Comparison of ENCODE assay signal across 16 cellular contexts in the genomic region with DNA sequence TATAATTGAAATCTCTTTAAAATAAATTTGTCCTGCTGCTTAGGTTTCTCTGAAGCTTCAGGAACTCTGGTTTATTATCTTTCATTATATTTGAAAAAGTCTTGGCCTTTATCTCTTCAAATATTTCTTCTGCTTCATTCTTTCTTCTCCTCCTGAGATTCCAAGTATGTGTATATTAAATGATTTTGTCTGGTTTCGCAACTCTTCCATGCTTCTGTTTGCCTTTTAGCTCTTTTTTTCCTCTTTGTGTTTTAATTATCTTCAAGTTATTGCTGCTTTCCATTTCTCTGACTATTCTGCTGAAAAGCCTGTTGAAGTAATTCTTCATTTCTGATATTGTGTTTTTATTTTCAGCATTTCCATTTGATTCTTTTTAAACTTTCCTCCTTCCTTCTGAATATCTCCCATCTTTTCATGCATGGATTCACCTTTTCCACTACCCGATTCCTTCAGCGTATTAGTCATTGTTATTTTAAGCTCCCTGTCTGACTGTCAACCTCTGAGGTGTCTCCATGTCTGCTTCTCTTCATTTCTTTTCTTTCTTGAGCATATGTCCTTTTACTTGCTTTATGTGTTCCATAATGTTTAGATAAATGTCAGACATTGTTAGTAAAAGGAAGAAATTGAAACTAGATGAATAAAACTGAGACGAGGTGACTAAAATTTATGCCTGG. TPM values are rescaled to one million over a fixed set of nuclear protein-coding genes. Genes with fewer than 3 reads are reported as not detected.
DNase-seq lines count a peak whose midpoint lies in the region; ATAC-seq, FAIRE-seq and TF ChIP-seq lines count a peak whose summit lies in the region.
"Had no signal": no experiment of that assay in that cellular context is flagged by ENCODE, and none has a peak within 500 bp of the region (broad histone marks: within the 10 kb centered on the region; RNA-seq: fewer than 3 reads in every experiment).

No MANE protein-coding gene starts in this region.

- FAIRE-seq in small intestine (lab: Jason Lieb, UNC), result no peak

- POLR2A ChIA-PET in SK-N-SH (lab: Yijun Ruan, JAX), result interaction anchor here (0.5 kb wide), 1 partner anchor 89 kb away, joined by 4 read pairs; no protein-coding TSS in a partner anchor

- peak; percentile 22 to 33; a peak in 1 of 4 replicates for TF ChIP-seq EP300 in SK-N-SH (IDR thresholded peaks at IDR 0.05; ENCODE audit: borderline replicate concordance in 1 of 2, low read depth in 1 of 2, low read length in 1 of 2)
- TF ChIP-seq EP300 in sigmoid colon (IDR thresholded peaks at IDR 0.05), result no peak

- DNase-seq in NCI-H2171 treated with DMSO at 0.1 percent for 48 hours (lab: John Stamatoyannopoulos, UW), result peak; percentile 1
- DNase-seq in NCI-H2171 (lab: John Stamatoyannopoulos, UW), result no peak
- no peak for DNase-seq in SK-N-SH
- DNase-seq in fibroblast of peridontal ligament (ENCODE audit: extremely low read depth), result peak; percentile 29
- DNase-seq in sigmoid colon, result no peak
- no peak for DNase-seq in small intestine
- DNase-seq in heart left ventricle, result no peak
- no peak for DNase-seq in medulla oblongata (ENCODE audit: extremely low spot score)
- DNase-seq: 8988T; activated CD8-positive, alpha-beta memory T cell treated with anti-CD3 and anti-CD28 coated beads for 24 hours; activated naive CD4-positive, alpha-beta T cell; CD8-positive, alpha-beta memory T cell; NCI-H1105; NCI-H524; ovary had no signal

- ATAC-seq in heart left ventricle, result no peak
- ATAC-seq: Right ventricle myocardium inferior had no signal

- H3K9me2 ChIP-seq in SK-N-SH, result no peaks in the 10 kb centered on the region

- H3K4me2 ChIP-seq in SK-N-SH, result peak overlapping the region; percentile 43; the same call in 1 of the 2 replicates

- TF ChIP-seq POLR2A in sigmoid colon (IDR thresholded peaks at IDR 0.05) (no peak), heart left ventricle (IDR thresholded peaks at IDR 0.05) (no peak)

- TF ChIP-seq RAD21 in SK-N-SH (IDR thresholded peaks at IDR 0.05; ENCODE audit: low read length), result no peak

- peak overlapping the region in 1 of 2 experiments; percentile 16; a peak in 3 of 4 replicates for H3K4me3 ChIP-seq in SK-N-SH (ENCODE audit: low read depth in 2 of 2, low read length in 1 of 2)
- H3K4me3 ChIP-seq in sigmoid colon, result no peak overlapping the region
- no peak overlapping the region for H3K4me3 ChIP-seq in small intestine (ENCODE audit: low read depth in 1 of 2, low read length in 2 of 2)
- H3K4me3 ChIP-seq in heart left ventricle, result no peak overlapping the region
- H3K4me3 ChIP-seq: ovary had no signal

- H4K20me1 ChIP-seq in SK-N-SH (ENCODE audit: insufficient read depth), result no peaks in the 10 kb centered on the region

- H3K4me1 ChIP-seq in SK-N-SH (ENCODE audit: control insufficient read depth in 1 of 2, insufficient read depth in 2 of 2, low read depth in 1 of 2, low read length in 1 of 2) (no peaks in the 10 kb centered on the region; a peak in 1 of 4 replicates), sigmoid colon (peaks cover 0 to 15% (median 8%) of the 10 kb centered on the region in 4 donors), small intestine (ENCODE audit: control insufficient read depth in 2 of 2, insufficient read depth in 1 of 2, low read depth in 1 of 2, low read length in 1 of 2) (no peaks in the 10 kb centered on the region), heart left ventricle (no peaks in the 10 kb centered on the region)

- no peaks in the 10 kb centered on the region for H3K79me2 ChIP-seq in SK-N-SH (ENCODE audit: insufficient read depth)

- H3K9ac ChIP-seq in SK-N-SH, result no peak overlapping the region

- no peak for TF ChIP-seq CTCF in SK-N-SH (IDR thresholded peaks at IDR 0.05)
- TF ChIP-seq CTCF in sigmoid colon (IDR thresholded peaks at IDR 0.05), result no peak
- no peak for TF ChIP-seq CTCF in heart left ventricle (IDR thresholded peaks at IDR 0.05)

- H3K27ac ChIP-seq in SK-N-SH (ENCODE audit: low read depth in 2 of 2, low read length in 1 of 2) (peak overlapping the region; percentile 16 to 64; a peak in 2 of 4 replicates), sigmoid colon (peak overlapping the region in 3 of 4 donors; percentile 19 to 40 (median 36)), small intestine (ENCODE audit: low read depth in 1 of 2, low read length in 1 of 2) (no peak overlapping the region), heart left ventricle (no peak overlapping the region)
- H3K27ac ChIP-seq: ovary had no signal

- H3K36me3 ChIP-seq in SK-N-SH (replicated peaks in 1 of 2; ENCODE audit: control insufficient read depth in 1 of 2, insufficient read depth in 2 of 2, low read length in 1 of 2) (no peaks in the 10 kb centered on the region), sigmoid colon (no peaks in the 10 kb centered on the region), small intestine (ENCODE audit: control insufficient read depth in 2 of 2, insufficient read depth in 2 of 2, low read length in 2 of 2) (no peaks in the 10 kb centered on the region), heart left ventricle (no peaks in the 10 kb centered on the region)
- H3K36me3 ChIP-seq: ovary had no signal

- H2AFZ ChIP-seq in SK-N-SH (ENCODE audit: low read depth), result peak overlapping the region; percentile 25; the same call in 1 of the 2 replicates

- H3K27me3 ChIP-seq in SK-N-SH (ENCODE audit: insufficient read depth) (no peaks in the 10 kb centered on the region), sigmoid colon (no peaks in the 10 kb centered on the region), small intestine (ENCODE audit: control insufficient read depth in 2 of 2, insufficient read depth in 2 of 2, low read length in 2 of 2) (no peaks in the 10 kb centered on the region), heart left ventricle (no peaks in the 10 kb centered on the region)
- H3K27me3 ChIP-seq: ovary had no signal

- CTCF ChIA-PET in SK-N-SH (lab: Yijun Ruan, JAX), result no interaction called here

- intact Hi-C loops in sigmoid colon (cut with DNase I), result no loop called here
- intact Hi-C loops in heart left ventricle (cut with DNase I), result no loop called here

- peaks cover 19% of the 10 kb centered on the region for H3F3A ChIP-seq in SK-N-SH (replicated peaks; ENCODE audit: insufficient read depth)

- no peaks in the 10 kb centered on the region for H3K9me3 ChIP-seq in SK-N-SH
- no peaks in the 10 kb centered on the region for H3K9me3 ChIP-seq in sigmoid colon
- no peaks in the 10 kb centered on the region for H3K9me3 ChIP-seq in small intestine (ENCODE audit: control insufficient read depth, low read depth)
- no peaks in the 10 kb centered on the region for H3K9me3 ChIP-seq in heart left ventricle
- H3K9me3 ChIP-seq: ovary had no signal

- WGBS in SK-N-SH (ENCODE audit: low lambda C conversion rate), result 23% methylated on average over 4 of the region's 4 CpGs
- WGBS in sigmoid colon, 2 donors, result 86 to 88% methylated on average over 4 of the region's 4 CpGs
- WGBS in small intestine, 3 donors, result 75 to 91% (median 81%) methylated on average over 4 of the region's 4 CpGs
- whole genome bisulfite sequencing in heart left ventricle, 4 donors, result 68 to 79% (median 77%) methylated on average over 4 of the region's 4 CpGs

TF ChIP-seq in SK-N-SH, 30 proteins besides CTCF, POLR2A, EP300 and RAD21:
- TF ChIP-seq, protein P1, sequence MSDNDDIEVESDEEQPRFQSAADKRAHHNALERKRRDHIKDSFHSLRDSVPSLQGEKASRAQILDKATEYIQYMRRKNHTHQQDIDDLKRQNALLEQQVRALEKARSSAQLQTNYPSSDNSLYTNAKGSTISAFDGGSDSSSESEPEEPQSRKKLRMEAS (IDR thresholded peaks at IDR 0.05; ENCODE audit: low read depth), result peak; percentile 31; the same call in 1 of the 2 replicates
- TF ChIP-seq, protein P2, sequence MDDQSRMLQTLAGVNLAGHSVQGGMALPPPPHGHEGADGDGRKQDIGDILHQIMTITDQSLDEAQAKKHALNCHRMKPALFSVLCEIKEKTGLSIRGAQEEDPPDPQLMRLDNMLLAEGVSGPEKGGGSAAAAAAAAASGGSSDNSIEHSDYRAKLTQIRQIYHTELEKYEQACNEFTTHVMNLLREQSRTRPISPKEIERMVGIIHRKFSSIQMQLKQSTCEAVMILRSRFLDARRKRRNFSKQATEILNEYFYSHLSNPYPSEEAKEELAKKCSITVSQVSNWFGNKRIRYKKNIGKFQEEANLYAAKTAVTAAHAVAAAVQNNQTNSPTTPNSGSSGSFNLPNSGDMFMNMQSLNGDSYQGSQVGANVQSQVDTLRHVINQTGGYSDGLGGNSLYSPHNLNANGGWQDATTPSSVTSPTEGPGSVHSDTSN (IDR thresholded peaks at IDR 0.05), result peak; percentile 80
- TF ChIP-seq FOSL2 (IDR thresholded peaks at IDR 0.05; ENCODE audit: borderline replicate concordance, low read depth) (peak; percentile 40; the same call in 1 of the 2 replicates), MEF2A (IDR thresholded peaks at IDR 0.05; ENCODE audit: borderline replicate concordance, low read depth) (no peak), RCOR1 (IDR thresholded peaks at IDR 0.05; ENCODE audit: low read length) (no peak), FOXJ3 (CRISPR knock-in tag; IDR thresholded peaks at IDR 0.05) (no peak), TCF12 (IDR thresholded peaks at IDR 0.05) (peak; percentile 88), CHD2 (IDR thresholded peaks at IDR 0.05; ENCODE audit: low read length, partially characterized antibody) (no peak), JUND (IDR thresholded peaks at IDR 0.05) (peak; percentile 58)
- TF ChIP-seq, protein P3, sequence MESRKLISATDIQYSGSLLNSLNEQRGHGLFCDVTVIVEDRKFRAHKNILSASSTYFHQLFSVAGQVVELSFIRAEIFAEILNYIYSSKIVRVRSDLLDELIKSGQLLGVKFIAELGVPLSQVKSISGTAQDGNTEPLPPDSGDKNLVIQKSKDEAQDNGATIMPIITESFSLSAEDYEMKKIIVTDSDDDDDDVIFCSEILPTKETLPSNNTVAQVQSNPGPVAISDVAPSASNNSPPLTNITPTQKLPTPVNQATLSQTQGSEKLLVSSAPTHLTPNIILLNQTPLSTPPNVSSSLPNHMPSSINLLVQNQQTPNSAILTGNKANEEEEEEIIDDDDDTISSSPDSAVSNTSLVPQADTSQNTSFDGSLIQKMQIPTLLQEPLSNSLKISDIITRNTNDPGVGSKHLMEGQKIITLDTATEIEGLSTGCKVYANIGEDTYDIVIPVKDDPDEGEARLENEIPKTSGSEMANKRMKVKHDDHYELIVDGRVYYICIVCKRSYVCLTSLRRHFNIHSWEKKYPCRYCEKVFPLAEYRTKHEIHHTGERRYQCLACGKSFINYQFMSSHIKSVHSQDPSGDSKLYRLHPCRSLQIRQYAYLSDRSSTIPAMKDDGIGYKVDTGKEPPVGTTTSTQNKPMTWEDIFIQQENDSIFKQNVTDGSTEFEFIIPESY (IDR thresholded peaks at IDR 0.05; ENCODE audit: borderline replicate concordance, low read depth), result no peak

RNA-seq across cellular contexts. Expression of a gene that starts 46.6 kb away (rescaled TPM):
- polyA plus RNA-seq in SK-N-SH (2012; rRNA removed), result 101 and 104 TPM in 2 replicates
- 92.4 and 111 TPM in 2 replicates for polyA plus RNA-seq in SK-N-SH (2012; cell fraction: cytosol; rRNA removed)
- polyA plus RNA-seq in SK-N-SH (2012; cell fraction: nucleus; rRNA removed), result 25.4 and 47.1 TPM in 2 replicates
- 10 to 100 TPM; 28.0 to 49.9 (median 45.0) TPM for total RNA-seq in sigmoid colon
- 100 to 1,000 TPM in 2 of 3 donors, 10 to 100 TPM in 1; 37.2 to 203 (median 118) TPM for polyA plus RNA-seq in sigmoid colon
- polyA plus RNA-seq in small intestine, result 10 to 100 TPM; 16.1 to 72.6 (median 24.6) TPM
- 100 to 1,000 TPM in 1 of 9 donors, 10 to 100 TPM in 8; 11.9 to 289 (median 19.2) TPM for total RNA-seq in heart left ventricle
- polyA plus RNA-seq in heart left ventricle, result 10 to 100 TPM in 1 of 2 donors, 1 to 10 TPM in 1; 8.9 to 92.3 TPM

Comparison
In these comparisons a context has a peak if more than half of its experiments do, and no peak if none do; other contexts are left out.
1. DNase-seq: peak in NCI-H2171 treated with DMSO at 0.1 percent for 48 hours (single experiment) and fibroblast of peridontal ligament (single experiment); none in NCI-H2171 (single experiment), SK-N-SH (single experiment), sigmoid colon (single experiment), small intestine (single experiment), heart left ventricle (0 of 5) and medulla oblongata (single experiment).
2. H3K27ac ChIP-seq: peak in SK-N-SH (2 of 2) and sigmoid colon (3 of 4); none in small intestine (0 of 2) and heart left ventricle (0 of 12).